ENCODE assay signal across 19 cellular contexts in the genomic region with DNA sequence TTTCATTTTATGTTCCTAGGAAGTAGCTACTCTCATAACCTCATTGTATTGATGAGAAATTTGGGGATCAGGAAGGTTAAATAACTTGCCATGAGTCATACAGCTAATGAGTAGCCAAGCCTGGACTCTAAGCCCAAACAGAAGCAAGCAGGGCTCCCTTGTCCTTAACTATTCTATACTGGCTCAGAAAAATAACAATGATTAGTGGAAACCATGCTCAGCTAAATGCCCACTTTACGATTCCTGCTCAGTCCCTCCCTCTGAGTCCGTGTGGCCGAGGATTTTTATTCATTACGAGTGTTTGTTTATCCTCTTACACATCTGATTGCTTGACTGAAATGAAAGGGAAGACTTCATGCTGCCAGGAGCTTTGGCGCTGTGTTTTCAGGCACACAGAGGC.
DNase-seq lines count a peak whose midpoint lies in the region; ATAC-seq and TF ChIP-seq lines count a peak whose summit lies in the region.
"Had no signal": no experiment of that assay in that cellular context is flagged by ENCODE, and none has a peak within 500 bp of the region (broad histone marks: within the 10 kb centered on the region; RNA-seq: fewer than 3 reads in every experiment).

No MANE protein-coding gene starts in this region.

- no peak for TF ChIP-seq POLR2A in IMR-90 (IDR thresholded peaks at IDR 0.05; ENCODE audit: low read depth, low read length)

- H3K4me2 ChIP-seq in IMR-90 (ENCODE audit: low read depth, low read length), result peak overlapping the region; percentile 40; the same call in 1 of the 2 replicates

- CTCF ChIA-PET in IMR-90 (lab: Yijun Ruan, JAX) (interaction anchor here (0.9 to 1.7 kb wide), 2 partner anchors 12 to 316 kb away, joined by 3 to 8 read pairs; no protein-coding TSS in a partner anchor), HEK293T (lab: Yijun Ruan, JAX) (interaction anchor here (1.5 kb wide), 1 partner anchor 11 kb away, joined by 5 read pairs; no protein-coding TSS in a partner anchor)

- in situ Hi-C loops in ACHN (cut with HindIII; ENCODE audit: low pct_ligation_motif_present, low pct_unique_long_range_greater_than_20kb, low sequenced_read_pairs), result no loop called here
- in situ Hi-C loops in IMR-90 (cut with MboI; ENCODE audit: low sequenced_read_pairs), result no loop called here

- no peak overlapping the region for H3K23ac ChIP-seq in IMR-90 (ENCODE audit: low read depth, low read length)

- POLR2A ChIA-PET in IMR-90 (lab: Charles Lee; ENCODE audit: unreplicated experiment) (no interaction called here), HEK293T (lab: Yijun Ruan, JAX) (no interaction called here)

- ATAC-seq in IMR-90 (ENCODE audit: low read depth) (peak; percentile 72), GM19397 (IDR thresholded peaks at IDR 0.05; ENCODE audit: unreplicated experiment) (no peak)
- ATAC-seq: right cardiac atrium; Right ventricle myocardium inferior; stimulated activated naive CD8-positive, alpha-beta T cell treated with anti-CD3 and anti-CD28 coated beads, Interleukin-15, amount 100 ng/mL, for 72 hours had no signal

- H3K27me3 ChIP-seq in IMR-90 (ENCODE audit: control insufficient read depth, insufficient read depth, low read length), result no peaks in the 10 kb centered on the region
- H3K27me3 ChIP-seq: esophagus squamous epithelium, uterus had no signal

- no peak overlapping the region for H4K8ac ChIP-seq in IMR-90 (ENCODE audit: low read depth in 2 of 2, low read length in 2 of 2)

- no peak for TF ChIP-seq RAD21 in IMR-90 (IDR thresholded peaks at IDR 0.05; ENCODE audit: low read length)

- no peaks in the 10 kb centered on the region for H3K9me3 ChIP-seq in IMR-90 (ENCODE audit: control insufficient read depth, insufficient read depth, low read length)
- H3K9me3 ChIP-seq: esophagus squamous epithelium, uterus had no signal

- no peak overlapping the region for H2BK15ac ChIP-seq in IMR-90 (ENCODE audit: low read depth, low read length)

- H3K36me3 ChIP-seq in IMR-90 (ENCODE audit: control insufficient read depth, insufficient read depth, low read length), result 0 out of 2 replicates have a peak, but pooled peaks cover 2% of the 10 kb centered on the region
- H3K36me3 ChIP-seq: uterus had no signal

- no peak overlapping the region for H3K14ac ChIP-seq in IMR-90 (replicated peaks; ENCODE audit: low read depth, low read length)

- peaks cover 2% of the 10 kb centered on the region; the same call in 1 of the 2 replicates for H3K4me1 ChIP-seq in IMR-90 (ENCODE audit: control insufficient read depth, insufficient read depth, low read length)
- H3K4me1 ChIP-seq: esophagus squamous epithelium, uterus had no signal

- no peaks in the 10 kb centered on the region for H4K20me1 ChIP-seq in IMR-90 (ENCODE audit: insufficient read depth, low read length)

- H3K18ac ChIP-seq in IMR-90 (ENCODE audit: low read depth, low read length), result no peak overlapping the region

- no peak for TF ChIP-seq CTCF in IMR-90 (conservative IDR thresholded peaks at IDR 0.05; ENCODE audit: low read depth, low read length)

- no peak overlapping the region for H3K4ac ChIP-seq in IMR-90 (ENCODE audit: low read depth, low read length)

- DNase-seq in ACHN (peak; percentile 45), IMR-90 (peak; percentile 29), NCI-H748 (lab: John Stamatoyannopoulos, UW; ENCODE audit: unreplicated experiment) (peak; percentile 49), kidney tubule cell (ENCODE audit: low spot score) (peak; percentile 71), HuH-7 (ENCODE audit: low spot score) (no peak), T-helper 9 cell (no peak), HEK293T (ENCODE audit: extremely low spot score) (no peak)
- DNase-seq: activated B cell treated with CpG ODN at 0.5 μM for 24 hours; activated CD8-positive, alpha-beta memory T cell treated with anti-CD3 and anti-CD28 coated beads for 24 hours; esophagus squamous epithelium; head of caudate nucleus; immature natural killer cell; NCI-H2171; right cardiac atrium; stimulated activated naive CD8-positive, alpha-beta T cell treated with anti-CD3 and anti-CD28 coated beads, Interleukin-15, amount 100 ng/mL, for 72 hours; uterus had no signal

- dilution Hi-C loops in IMR-90 (cut with HindIII; ENCODE audit: low sequenced_read_pairs, unreplicated experiment), result no loop called here

- no peaks in the 10 kb centered on the region for H3K79me1 ChIP-seq in IMR-90 (ENCODE audit: low read depth in 1 of 2, low read length in 2 of 2)

- no peak overlapping the region for H3K27ac ChIP-seq in IMR-90 (ENCODE audit: insufficient read depth, low read length)
- H3K27ac ChIP-seq: C4-2B, esophagus squamous epithelium, uterus had no signal

- no peak overlapping the region for H3K4me3 ChIP-seq in IMR-90 (ENCODE audit: insufficient read depth, low read depth, low read length)
- H3K4me3 ChIP-seq: esophagus squamous epithelium, uterus had no signal

- intact Hi-C loops in IMR-90 (cut with micrococcal nuclease), result no loop called here

- no peak overlapping the region for H2AK5ac ChIP-seq in IMR-90 (ENCODE audit: low read depth, low read length)

- no peak overlapping the region for H3K56ac ChIP-seq in IMR-90 (ENCODE audit: extremely low read depth, insufficient read depth, low read length)

- H2BK5ac ChIP-seq in IMR-90 (ENCODE audit: low read depth, low read length, poor library complexity, severe bottlenecking), result no peak overlapping the region

- H4K91ac ChIP-seq in IMR-90 (ENCODE audit: insufficient read depth, low read depth, low read length), result no peak overlapping the region

- H3K9ac ChIP-seq in IMR-90 (ENCODE audit: low read depth, low read length), result no peak overlapping the region

- no peak overlapping the region for H2AK9ac ChIP-seq in IMR-90 (replicated peaks; ENCODE audit: low read depth, low read length, poor library complexity)

- no peak overlapping the region for H2BK120ac ChIP-seq in IMR-90 (ENCODE audit: low read depth, low read length)

- H4K5ac ChIP-seq in IMR-90 (ENCODE audit: low read depth, low read length), result no peak overlapping the region

- no peaks in the 10 kb centered on the region for H3K9me1 ChIP-seq in IMR-90 (ENCODE audit: insufficient read depth, low read length)

- H2AFZ ChIP-seq in IMR-90 (replicated peaks; ENCODE audit: low read length, poor library complexity), result no peak overlapping the region

- H2BK20ac ChIP-seq in IMR-90 (ENCODE audit: low read depth, low read length), result no peak overlapping the region

- BruUV-seq in IMR-90 (replicated peaks; lab: Mats Ljungman, UMichigan), result no TSS peak

- WGBS in IMR-90 (ENCODE audit: extremely low coverage in 2 of 2, insufficient read length in 1 of 2), 2 experiments, result no CpG with 5 or more reads among the region's 5 CpGs

TF ChIP-seq in IMR-90, 13 proteins besides CTCF, POLR2A, EP300 and RAD21:
- TF ChIP-seq MAFK (IDR thresholded peaks at IDR 0.05; ENCODE audit: low read depth, low read length) (no peak), NFE2L2 (IDR thresholded peaks at IDR 0.05; ENCODE audit: low read depth, low read length) (no peak), CHD1 (IDR thresholded peaks at IDR 0.05; ENCODE audit: low read depth, low read length) (no peak), CEBPB (IDR thresholded peaks at IDR 0.05; ENCODE audit: low read depth, low read length) (no peak)
- TF ChIP-seq, protein P1, sequence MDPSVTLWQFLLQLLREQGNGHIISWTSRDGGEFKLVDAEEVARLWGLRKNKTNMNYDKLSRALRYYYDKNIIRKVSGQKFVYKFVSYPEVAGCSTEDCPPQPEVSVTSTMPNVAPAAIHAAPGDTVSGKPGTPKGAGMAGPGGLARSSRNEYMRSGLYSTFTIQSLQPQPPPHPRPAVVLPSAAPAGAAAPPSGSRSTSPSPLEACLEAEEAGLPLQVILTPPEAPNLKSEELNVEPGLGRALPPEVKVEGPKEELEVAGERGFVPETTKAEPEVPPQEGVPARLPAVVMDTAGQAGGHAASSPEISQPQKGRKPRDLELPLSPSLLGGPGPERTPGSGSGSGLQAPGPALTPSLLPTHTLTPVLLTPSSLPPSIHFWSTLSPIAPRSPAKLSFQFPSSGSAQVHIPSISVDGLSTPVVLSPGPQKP (IDR thresholded peaks at IDR 0.05; ENCODE audit: borderline replicate concordance, low read depth, low read length), result no peak

TF ChIP-seq in HEK293T, 16 proteins besides CTCF, POLR2A, EP300 and RAD21:
- TF ChIP-seq, protein P2, sequence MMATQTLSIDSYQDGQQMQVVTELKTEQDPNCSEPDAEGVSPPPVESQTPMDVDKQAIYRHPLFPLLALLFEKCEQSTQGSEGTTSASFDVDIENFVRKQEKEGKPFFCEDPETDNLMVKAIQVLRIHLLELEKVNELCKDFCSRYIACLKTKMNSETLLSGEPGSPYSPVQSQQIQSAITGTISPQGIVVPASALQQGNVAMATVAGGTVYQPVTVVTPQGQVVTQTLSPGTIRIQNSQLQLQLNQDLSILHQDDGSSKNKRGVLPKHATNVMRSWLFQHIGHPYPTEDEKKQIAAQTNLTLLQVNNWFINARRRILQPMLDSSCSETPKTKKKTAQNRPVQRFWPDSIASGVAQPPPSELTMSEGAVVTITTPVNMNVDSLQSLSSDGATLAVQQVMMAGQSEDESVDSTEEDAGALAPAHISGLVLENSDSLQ (IDR thresholded peaks at IDR 0.05), result no peak
- no peak for TF ChIP-seq NFRKB (IDR thresholded peaks at IDR 0.05)
- no peak for TF ChIP-seq FOXK2 (IDR thresholded peaks at IDR 0.05)
- no peak for TF ChIP-seq HDGF (IDR thresholded peaks at IDR 0.05; ENCODE audit: borderline replicate concordance)
- no peak for TF ChIP-seq L3MBTL2 (conservative IDR thresholded peaks at IDR 0.05)
- no peak for TF ChIP-seq LEF1 (IDR thresholded peaks at IDR 0.05; ENCODE audit: borderline replicate concordance)
- TF ChIP-seq SP1 (IDR thresholded peaks at IDR 0.05), result no peak
- TF ChIP-seq SUZ12 (IDR thresholded peaks at IDR 0.05), result no peak
- no peak for TF ChIP-seq BHLHE40 (IDR thresholded peaks at IDR 0.05; ENCODE audit: borderline replicate concordance)
- TF ChIP-seq FOXM1 (IDR thresholded peaks at IDR 0.05; ENCODE audit: borderline replicate concordance), result no peak
- no peak for TF ChIP-seq FOXA1 (IDR thresholded peaks at IDR 0.05)
- no peak for TF ChIP-seq CTBP1 (IDR thresholded peaks at IDR 0.05; ENCODE audit: borderline replicate concordance)
- no peak for TF ChIP-seq TARDBP (IDR thresholded peaks at IDR 0.05)
- TF ChIP-seq ZNF384 (IDR thresholded peaks at IDR 0.05), result no peak

Comparison
In these comparisons a context has a peak if more than half of its experiments do, and no peak if none do; other contexts are left out.
1. DNase-seq: peak in ACHN (single experiment), IMR-90 (single experiment), NCI-H748 (single experiment) and kidney tubule cell (single experiment); none in HuH-7 (single experiment), T-helper 9 cell (single experiment) and HEK293T (single experiment).